In the genomic region with DNA sequence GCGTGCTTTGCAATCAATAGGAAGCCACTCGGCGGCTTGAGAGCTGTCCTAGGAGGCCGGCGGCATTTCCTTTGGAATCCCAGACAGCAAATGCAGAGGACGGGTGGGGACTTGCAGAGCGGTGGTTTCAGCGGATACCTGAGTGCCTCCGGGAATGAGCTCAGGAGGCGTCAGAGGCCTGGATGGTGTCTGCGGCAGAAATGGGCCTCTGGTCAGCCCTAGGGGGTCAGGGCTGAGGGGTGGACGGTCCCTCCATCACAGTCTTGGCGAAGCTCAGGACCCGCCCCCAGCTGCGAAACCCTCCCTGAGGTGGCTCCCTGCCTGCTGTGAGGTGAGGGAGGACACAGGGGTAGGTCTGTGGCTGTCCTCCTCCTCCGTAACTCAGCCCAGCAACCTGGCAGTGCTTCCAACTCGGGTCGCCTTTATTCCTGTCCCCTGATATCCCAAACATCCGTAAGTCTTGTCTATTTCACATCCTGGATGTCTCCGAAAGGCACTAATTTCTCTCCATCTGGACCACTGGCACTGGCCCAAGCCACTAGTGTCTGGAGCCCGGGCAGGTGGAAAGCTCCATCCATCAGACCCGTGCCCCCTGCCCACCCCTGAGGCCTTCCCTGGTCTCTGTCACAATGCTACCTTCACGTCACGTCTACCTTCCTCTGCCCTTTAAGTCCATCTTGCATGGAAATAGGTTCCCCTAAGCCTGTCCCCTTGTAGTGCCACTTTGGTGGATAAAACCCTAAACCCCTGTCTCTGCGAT, we compare ENCODE assay signal across 21 cellular contexts.
"Had no signal": no experiment of that assay in that cellular context is flagged by ENCODE, and none has a peak within 500 bp of the region (broad histone marks: within the 10 kb centered on the region; RNA-seq: fewer than 3 reads in every experiment).

No MANE protein-coding gene starts in this region.

- H3K4me3 ChIP-seq: left lung, thoracic aorta, vagina had no signal

- H3K4me3 Mint-ChIP-seq: activated CD4-positive, alpha-beta T cell treated with anti-CD3 and anti-CD28 coated beads, Interleukin-2, amount 10 ng/mL, durations not matched to agents 24 days and 14 days; activated CD8-positive, alpha-beta T cell treated with anti-CD3 and anti-CD28 coated beads for 36 hours; activated naive CD4-positive, alpha-beta T cell treated with anti-CD3 and anti-CD28 coated beads, Interleukin-2, amount 50 U/mL, for 24 hours; brain; immature natural killer cell; nephron; type B pancreatic cell had no signal

- ATAC-seq: activated CD4-positive, CD25-positive, alpha-beta regulatory T cell treated with anti-CD3 and anti-CD28 coated beads, Interleukin-2, amount 50 U/mL, for 24 hours; activated CD8-positive, alpha-beta T cell treated with anti-CD3 and anti-CD28 coated beads for 36 hours; foreskin keratinocyte; left lung had no signal

- H3K27me3 ChIP-seq: foreskin keratinocyte, vagina had no signal

- H3K4me1 Mint-ChIP-seq: activated CD4-positive, alpha-beta T cell treated with anti-CD3 and anti-CD28 coated beads, Interleukin-2, amount 10 ng/mL, durations not matched to agents 24 days and 14 days; activated naive CD4-positive, alpha-beta T cell treated with anti-CD3 and anti-CD28 coated beads, Interleukin-2, amount 50 U/mL, for 24 hours; immature natural killer cell; nephron had no signal

- H3K9me3 Mint-ChIP-seq: activated CD4-positive, alpha-beta T cell treated with anti-CD3 and anti-CD28 coated beads, Interleukin-2, amount 10 ng/mL, durations not matched to agents 24 days and 14 days; activated CD8-positive, alpha-beta T cell treated with anti-CD3 and anti-CD28 coated beads for 36 hours; activated naive CD4-positive, alpha-beta T cell treated with anti-CD3 and anti-CD28 coated beads, Interleukin-2, amount 50 U/mL, for 24 hours; immature natural killer cell; type B pancreatic cell had no signal

- H3K27ac ChIP-seq: foreskin keratinocyte, left lung, thoracic aorta, vagina, VCaP had no signal

- H3K27ac Mint-ChIP-seq: activated CD4-positive, alpha-beta T cell treated with anti-CD3 and anti-CD28 coated beads, Interleukin-2, amount 10 ng/mL, durations not matched to agents 24 days and 14 days; activated CD8-positive, alpha-beta T cell treated with anti-CD3 and anti-CD28 coated beads for 36 hours; activated naive CD4-positive, alpha-beta T cell treated with anti-CD3 and anti-CD28 coated beads, Interleukin-2, amount 50 U/mL, for 24 hours; immature natural killer cell; nephron; type B pancreatic cell had no signal

- H3K36me3 Mint-ChIP-seq: activated naive CD4-positive, alpha-beta T cell treated with anti-CD3 and anti-CD28 coated beads, Interleukin-2, amount 50 U/mL, for 24 hours; brain; immature natural killer cell; type B pancreatic cell had no signal

- DNase-seq: activated CD4-positive, alpha-beta T cell treated with anti-CD3 and anti-CD28 coated beads, Interleukin-2, amount 10 ng/mL, durations not matched to agents 24 days and 14 days; activated CD8-positive, alpha-beta T cell treated with anti-CD3 and anti-CD28 coated beads for 36 hours; activated gamma-delta T cell treated with Interleukin-2 at 50 U/mL for 16 hours; activated T-cell treated with anti-CD3 and anti-CD28 coated beads, Interleukin-2, amount 50 U/mL, for 1 hour; anterior cingulate cortex; effector memory CD4-positive, alpha-beta T cell; foreskin keratinocyte; immature natural killer cell; kidney glomerular epithelial cell; left lung; occipital lobe; stimulated activated CD4-positive, alpha-beta T cell treated with anti-CD3 and anti-CD28 coated beads, Interleukin-4, amount 100 ng/mL, for 1 hour; stimulated activated naive CD4-positive, alpha-beta T cell had no signal

- H3K36me3 ChIP-seq: left lung, thoracic aorta, vagina had no signal

- H3K27me3 Mint-ChIP-seq: activated CD4-positive, alpha-beta T cell treated with anti-CD3 and anti-CD28 coated beads, Interleukin-2, amount 10 ng/mL, durations not matched to agents 24 days and 14 days; brain had no signal

- H3K9me3 ChIP-seq: left lung, thoracic aorta, vagina had no signal

- H3K4me1 ChIP-seq: foreskin keratinocyte, left lung, vagina had no signal
